ENCODE assay signal across 1 cellular context in the genomic region with DNA sequence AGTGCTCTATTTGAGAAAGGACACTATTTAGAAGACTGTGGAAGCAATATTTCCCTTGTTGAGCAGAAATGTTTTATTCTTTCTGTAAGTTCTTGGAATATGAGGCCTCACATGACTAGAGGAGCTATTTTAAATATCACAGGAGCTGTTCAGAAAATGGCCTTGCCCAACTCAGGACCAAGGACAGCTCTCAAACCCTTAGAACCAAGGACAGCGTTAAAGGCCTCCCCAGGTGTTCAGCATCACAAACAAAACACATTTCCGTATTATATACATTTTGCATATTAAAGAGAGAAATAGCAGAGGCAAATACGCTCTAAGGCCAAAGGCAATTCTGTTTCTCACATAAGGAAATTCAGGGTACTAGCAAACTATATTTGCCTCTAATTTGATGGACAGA.
A peak's percentile ranks its signal among the peaks of the same experiment; 100 is the strongest.
TF ChIP-seq lines count a peak whose summit lies in the region.

No MANE protein-coding gene starts in this region.

TF ChIP-seq in H1, 55 proteins besides CTCF, POLR2A, EP300 and RAD21 (continued from another document):
- TF ChIP-seq TAF7 (optimal IDR thresholded peaks at IDR 0.05; ENCODE audit: borderline replicate concordance, low read depth, low read length) (peak; percentile 85), SUZ12 (IDR thresholded peaks at IDR 0.05; ENCODE audit: low read length) (no peak), SIN3A (conservative IDR thresholded peaks at IDR 0.05 in 1 of 2, IDR thresholded peaks at IDR 0.05 in 1 of 2; ENCODE audit: low read depth in 1 of 2, low read length in 2 of 2) (peak; percentile 98 to 99), CTBP2 (IDR thresholded peaks at IDR 0.05; ENCODE audit: borderline replicate concordance, insufficient read depth, insufficient read length, low read length) (no peak), EZH2 (IDR thresholded peaks at IDR 0.05; ENCODE audit: low read depth, low read length, severe bottlenecking) (no peak), CBX5 (IDR thresholded peaks at IDR 0.05; ENCODE audit: low read depth, low read length) (no peak), KDM5A (IDR thresholded peaks at IDR 0.05; ENCODE audit: low read length) (no peak), EGR1 (IDR thresholded peaks at IDR 0.05; ENCODE audit: borderline replicate concordance, low read depth, low read length) (no peak), KDM4A (IDR thresholded peaks at IDR 0.05; ENCODE audit: low read depth, low read length, severe bottlenecking) (no peak), CBX8 (IDR thresholded peaks at IDR 0.05; ENCODE audit: borderline replicate concordance, low read depth, low read length) (no peak)
- TF ChIP-seq, protein P1, sequence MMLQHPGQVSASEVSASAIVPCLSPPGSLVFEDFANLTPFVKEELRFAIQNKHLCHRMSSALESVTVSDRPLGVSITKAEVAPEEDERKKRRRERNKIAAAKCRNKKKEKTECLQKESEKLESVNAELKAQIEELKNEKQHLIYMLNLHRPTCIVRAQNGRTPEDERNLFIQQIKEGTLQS (IDR thresholded peaks at IDR 0.05; ENCODE audit: insufficient read depth, low read depth, low read length): no peak
- TF ChIP-seq, protein P2, sequence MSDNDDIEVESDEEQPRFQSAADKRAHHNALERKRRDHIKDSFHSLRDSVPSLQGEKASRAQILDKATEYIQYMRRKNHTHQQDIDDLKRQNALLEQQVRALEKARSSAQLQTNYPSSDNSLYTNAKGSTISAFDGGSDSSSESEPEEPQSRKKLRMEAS (IDR thresholded peaks at IDR 0.05): 0 out of 2 replicates have a peak, but pooled peaks have one; percentile 17
